Comparison of ENCODE assay signal across 8 cellular contexts in genomic region chr10:27998178-27998953, GRCh38. TPM values are rescaled to one million over a fixed set of nuclear protein-coding genes. Genes with fewer than 3 reads are reported as not detected.
DNase-seq lines count a peak whose midpoint lies in the region; ATAC-seq and TF ChIP-seq lines count a peak whose summit lies in the region.

No MANE protein-coding gene starts in this region.

- H2BK20ac ChIP-seq in H9 (ENCODE audit: low read depth, low read length, poor library complexity, severe bottlenecking), result no peak overlapping the region

- no CpG with 5 or more reads among the region's 62 CpGs for WGBS in H9 (ENCODE audit: extremely low coverage, insufficient read length, low lambda C conversion rate)
- WGBS in transverse colon (ENCODE audit: low coverage in 1 of 2), 2 donors, result 3 to 4% methylated on average over 20 to 40 of the region's 62 CpGs

- H4K91ac ChIP-seq in H9 (ENCODE audit: insufficient read length, low read depth, low read length), result no peak overlapping the region

- H2BK5ac ChIP-seq in H9 (ENCODE audit: insufficient read length, low read length), result no peak overlapping the region

- DNase-seq in ACHN, result peak; percentile 38
- DNase-seq in H9, result peak; percentile 70
- no peak for DNase-seq in activated B cell treated with CpG ODN at 0.5 μM for 24 hours
- DNase-seq in transverse colon, result peak; percentile 8

- H3T11ph ChIP-seq in H9 (ENCODE audit: low read length), result no peak overlapping the region

- no peaks in the 10 kb centered on the region for H3K9me3 ChIP-seq in H9 (ENCODE audit: control insufficient read depth, low read depth, low read length)
- no peaks in the 10 kb centered on the region for H3K9me3 ChIP-seq in mucosa of stomach (ENCODE audit: control insufficient read depth, low read length)
- H3K9me3 ChIP-seq in transverse colon, result no peaks in the 10 kb centered on the region

- H3K4me3 ChIP-seq in mucosa of stomach (ENCODE audit: low read length) (peak overlapping the region; percentile 56), transverse colon (peak overlapping the region; percentile 46 to 72 (median 58))

- H3K27ac ChIP-seq in H9 (ENCODE audit: insufficient read length, low read depth, low read length), result no peak overlapping the region
- H3K27ac ChIP-seq in transverse colon, result peak overlapping the region; percentile 22 to 69 (median 52)

- H3K4me3 Mint-ChIP-seq in H9 (peak overlapping the region; percentile 95 to 97), activated B cell treated with CpG ODN at 0.5 μM for 24 hours (peak overlapping the region; percentile 84)

- peak overlapping the region; percentile 59 for H3K14ac ChIP-seq in H9 (ENCODE audit: insufficient read depth, low read length)

- H3K4ac ChIP-seq in H9 (ENCODE audit: low read depth, low read length), result no peak overlapping the region

- peak; percentile 42 for ATAC-seq in activated B cell treated with CpG ODN at 0.5 μM for 24 hours (ENCODE audit: low read depth)
- ATAC-seq in esophagus mucosa, result peak; percentile 52
- no peak for ATAC-seq in HG03196 (IDR thresholded peaks at IDR 0.05; ENCODE audit: unreplicated experiment)
- no peak for ATAC-seq in HG03460 (IDR thresholded peaks at IDR 0.05; ENCODE audit: unreplicated experiment)

- TF ChIP-seq POLR2A in transverse colon (IDR thresholded peaks at IDR 0.05), result no peak

- peaks cover 3% of the 10 kb centered on the region for H3K23me2 ChIP-seq in H9 (ENCODE audit: insufficient read length, low read depth, low read length, poor library complexity, severe bottlenecking)

- H2BK12ac ChIP-seq in H9 (ENCODE audit: insufficient read length, low read depth, low read length), result no peak overlapping the region

- CTCF ChIA-PET in activated B cell treated with CpG ODN at 0.5 μM for 24 hours (lab: Charles Lee), result no interaction called here

- no peak overlapping the region for H4K5ac ChIP-seq in H9 (ENCODE audit: insufficient read length, low read depth, low read length)

- no peak overlapping the region for H2BK120ac ChIP-seq in H9 (ENCODE audit: low read depth, low read length, poor library complexity, severe bottlenecking)

- H3K36me3 Mint-ChIP-seq in H9 (ENCODE audit: insufficient read depth in 1 of 3, low read depth in 3 of 3), result no peaks in the 10 kb centered on the region; a peak in 1 of 7 replicates
- no peaks in the 10 kb centered on the region for H3K36me3 Mint-ChIP-seq in activated B cell treated with CpG ODN at 0.5 μM for 24 hours (ENCODE audit: low read depth)

- no peaks in the 10 kb centered on the region for H3K36me3 ChIP-seq in mucosa of stomach (ENCODE audit: control insufficient read depth, insufficient read depth, low read length)
- H3K36me3 ChIP-seq in transverse colon, result no peaks in the 10 kb centered on the region

- no peak overlapping the region for H3K56ac ChIP-seq in H9 (ENCODE audit: insufficient read length, low read depth, low read length)

- H2AFZ ChIP-seq in H9 (ENCODE audit: low read length), result peak overlapping the region; percentile 45

- H3K79me2 ChIP-seq in H9 (ENCODE audit: insufficient read depth, low read length), result no peaks in the 10 kb centered on the region

- H3K4me1 ChIP-seq in H9 (ENCODE audit: insufficient read depth, low read length) (no peaks in the 10 kb centered on the region; the same call in 1 of the 2 replicates), mucosa of stomach (ENCODE audit: control insufficient read depth, insufficient read depth, low read length) (peaks cover 4% of the 10 kb centered on the region), transverse colon (peaks cover 0 to 10% (median 7%) of the 10 kb centered on the region in 4 donors)

- H4K8ac ChIP-seq in H9 (replicated peaks; ENCODE audit: insufficient read length, low read depth, low read length), result no peak overlapping the region

- peak overlapping the region; percentile 76 for H3K18ac ChIP-seq in H9 (ENCODE audit: insufficient read length, low read depth, low read length)

- no peaks in the 10 kb centered on the region for H3K79me1 ChIP-seq in H9 (ENCODE audit: insufficient read depth, low read depth, low read length, poor library complexity, severe bottlenecking)

- no peak for TF ChIP-seq EP300 in transverse colon (IDR thresholded peaks at IDR 0.05; ENCODE audit: low read depth)

- H3K9me3 Mint-ChIP-seq in H9, result no peaks in the 10 kb centered on the region
- H3K9me3 Mint-ChIP-seq in activated B cell treated with CpG ODN at 0.5 μM for 24 hours, result no peaks in the 10 kb centered on the region

- TF ChIP-seq CTCF in H9 (conservative IDR thresholded peaks at IDR 0.05) (no peak), activated B cell treated with CpG ODN at 0.5 μM for 24 hours (IDR thresholded peaks at IDR 0.05) (no peak), transverse colon (IDR thresholded peaks at IDR 0.05) (no peak)

- intact Hi-C loops in activated B cell treated with CpG ODN at 0.5 μM for 24 hours (cut with micrococcal nuclease) (no loop called here), transverse colon (cut with DNase I; ENCODE audit: low total_unique reads) (no loop called here)

- peak overlapping the region in 2 of 3 experiments; percentile 86 to 88; a peak in 5 of 7 replicates for H3K27ac Mint-ChIP-seq in H9
- no peak overlapping the region for H3K27ac Mint-ChIP-seq in activated B cell treated with CpG ODN at 0.5 μM for 24 hours

- H3K9ac ChIP-seq in H9 (ENCODE audit: extremely low read depth, insufficient read length, low read length), result peak overlapping the region; percentile 72
- H3K9ac ChIP-seq in mucosa of stomach (ENCODE audit: low read length), result peak overlapping the region; percentile 61

- no peak overlapping the region for H3K23ac ChIP-seq in H9 (ENCODE audit: insufficient read length, low read depth, low read length)

- peak overlapping the region; percentile 62 for H3K4me2 ChIP-seq in H9 (ENCODE audit: insufficient read depth, insufficient read length, low read length)

- no peaks in the 10 kb centered on the region for H4K20me1 ChIP-seq in H9 (ENCODE audit: control insufficient read depth, insufficient read depth, insufficient read length)

- in situ Hi-C loops in ACHN (cut with HindIII; ENCODE audit: low pct_ligation_motif_present, low pct_unique_long_range_greater_than_20kb, low sequenced_read_pairs), result no loop called here
- in situ Hi-C loops in transverse colon (cut with MboI; ENCODE audit: low pct_ligation_motif_present in 1 of 4, low pct_unique_long_range_greater_than_20kb in 1 of 4, low sequenced_read_pairs in 3 of 4), result no loop called here

- H3K27me3 Mint-ChIP-seq in H9 (ENCODE audit: low read depth) (peaks cover 9% of the 10 kb centered on the region), activated B cell treated with CpG ODN at 0.5 μM for 24 hours (peaks cover 31% of the 10 kb centered on the region)

- H3K4me1 Mint-ChIP-seq in H9 (peaks cover 33 to 43% of the 10 kb centered on the region in 2 experiments), activated B cell treated with CpG ODN at 0.5 μM for 24 hours (peaks cover 16% of the 10 kb centered on the region)

- H3K27me3 ChIP-seq in H9 (ENCODE audit: insufficient read depth, low read length) (no peaks in the 10 kb centered on the region), mucosa of stomach (ENCODE audit: control insufficient read depth, insufficient read depth, low read length) (peaks cover 25% of the 10 kb centered on the region), transverse colon (peaks cover 43% of the 10 kb centered on the region)

- POLR2A ChIA-PET in activated B cell treated with CpG ODN at 0.5 μM for 24 hours (lab: Charles Lee), result no interaction called here

- H2AK5ac ChIP-seq in H9 (ENCODE audit: insufficient read length, low read length), result no peak overlapping the region

- no peak overlapping the region for H2BK15ac ChIP-seq in H9 (ENCODE audit: low read depth, low read length)

RNA-seq across cellular contexts. Expression of gene ODAD2, which starts 0.5 kb away (rescaled TPM):
- total RNA-seq in H9 (2021), result 2.8 and 4.5 TPM in 2 replicates
- total RNA-seq in activated B cell treated with CpG ODN at 0.5 μM for 24 hours, result not detected in 2 replicates
- 0.16 TPM for total RNA-seq in esophagus mucosa
- under 1 TPM in 2 of 4 donors, not detected in 2; 0.14 to 0.48 TPM for total RNA-seq in transverse colon

Comparison
In these comparisons a context has a peak if more than half of its experiments do, and no peak if none do; other contexts are left out.
1. ATAC-seq: peak in activated B cell treated with CpG ODN at 0.5 μM for 24 hours (single experiment) and esophagus mucosa (single experiment); none in HG03196 (single experiment) and HG03460 (single experiment).